2 cellular contexts compared by ENCODE assay signal in the genomic region with DNA sequence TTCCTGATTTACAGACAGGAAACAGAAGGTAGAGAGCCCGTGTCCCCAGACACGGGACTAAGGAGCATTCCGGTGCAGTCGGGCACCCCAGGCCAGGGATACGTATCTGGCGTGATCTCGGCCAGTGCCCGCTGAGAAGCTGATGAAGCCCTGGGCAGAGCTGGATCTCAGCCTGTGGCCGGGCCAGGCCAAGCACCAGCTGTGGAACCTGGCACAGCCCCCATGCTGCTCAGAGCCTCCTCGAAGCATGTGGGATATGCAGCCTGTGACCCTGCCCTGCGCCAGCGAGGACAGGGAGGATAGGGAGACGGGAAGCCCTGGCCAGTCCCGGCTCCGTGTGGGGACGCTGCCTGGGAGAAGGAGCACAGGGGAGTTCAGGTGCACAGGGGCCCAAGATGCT.
TF ChIP-seq lines count a peak whose summit lies in the region.

No MANE protein-coding gene starts in this region.

TF ChIP-seq in liver, 16 proteins besides CTCF, POLR2A, EP300 and RAD21:
- no peak for TF ChIP-seq HNF4G (IDR thresholded peaks at IDR 0.05)
- TF ChIP-seq NR2F2 (IDR thresholded peaks at IDR 0.05), result no peak
- TF ChIP-seq FOXA2 (IDR thresholded peaks at IDR 0.05), result no peak
- TF ChIP-seq, protein P1, sequence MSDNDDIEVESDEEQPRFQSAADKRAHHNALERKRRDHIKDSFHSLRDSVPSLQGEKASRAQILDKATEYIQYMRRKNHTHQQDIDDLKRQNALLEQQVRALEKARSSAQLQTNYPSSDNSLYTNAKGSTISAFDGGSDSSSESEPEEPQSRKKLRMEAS (IDR thresholded peaks at IDR 0.05), result peak; percentile 34
- TF ChIP-seq HNF4A (conservative IDR thresholded peaks at IDR 0.05), result peak in 1 of 2 donors; percentile 53
- TF ChIP-seq RXRA (IDR thresholded peaks at IDR 0.05), result peak in 1 of 2 donors; percentile 65

TF ChIP-seq in HepG2, 621 proteins besides CTCF, POLR2A, EP300 and RAD21:
- TF ChIP-seq ZBTB21 (CRISPR knock-in tag; IDR thresholded peaks at IDR 0.05) (no peak), EED (CRISPR knock-in tag; IDR thresholded peaks at IDR 0.05) (no peak), AHR (CRISPR knock-in tag; IDR thresholded peaks at IDR 0.05) (no peak), ZNF326 (CRISPR knock-in tag; IDR thresholded peaks at IDR 0.05; ENCODE audit: borderline replicate concordance) (no peak), FLYWCH1 (CRISPR knock-in tag; IDR thresholded peaks at IDR 0.05) (no peak), ZNF335 (CRISPR knock-in tag; IDR thresholded peaks at IDR 0.05) (no peak)
- TF ChIP-seq, protein P2, sequence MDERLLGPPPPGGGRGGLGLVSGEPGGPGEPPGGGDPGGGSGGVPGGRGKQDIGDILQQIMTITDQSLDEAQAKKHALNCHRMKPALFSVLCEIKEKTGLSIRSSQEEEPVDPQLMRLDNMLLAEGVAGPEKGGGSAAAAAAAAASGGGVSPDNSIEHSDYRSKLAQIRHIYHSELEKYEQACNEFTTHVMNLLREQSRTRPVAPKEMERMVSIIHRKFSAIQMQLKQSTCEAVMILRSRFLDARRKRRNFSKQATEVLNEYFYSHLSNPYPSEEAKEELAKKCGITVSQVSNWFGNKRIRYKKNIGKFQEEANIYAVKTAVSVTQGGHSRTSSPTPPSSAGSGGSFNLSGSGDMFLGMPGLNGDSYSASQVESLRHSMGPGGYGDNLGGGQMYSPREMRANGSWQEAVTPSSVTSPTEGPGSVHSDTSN (CRISPR knock-in tag; IDR thresholded peaks at IDR 0.05), result no peak
- TF ChIP-seq, protein P3, sequence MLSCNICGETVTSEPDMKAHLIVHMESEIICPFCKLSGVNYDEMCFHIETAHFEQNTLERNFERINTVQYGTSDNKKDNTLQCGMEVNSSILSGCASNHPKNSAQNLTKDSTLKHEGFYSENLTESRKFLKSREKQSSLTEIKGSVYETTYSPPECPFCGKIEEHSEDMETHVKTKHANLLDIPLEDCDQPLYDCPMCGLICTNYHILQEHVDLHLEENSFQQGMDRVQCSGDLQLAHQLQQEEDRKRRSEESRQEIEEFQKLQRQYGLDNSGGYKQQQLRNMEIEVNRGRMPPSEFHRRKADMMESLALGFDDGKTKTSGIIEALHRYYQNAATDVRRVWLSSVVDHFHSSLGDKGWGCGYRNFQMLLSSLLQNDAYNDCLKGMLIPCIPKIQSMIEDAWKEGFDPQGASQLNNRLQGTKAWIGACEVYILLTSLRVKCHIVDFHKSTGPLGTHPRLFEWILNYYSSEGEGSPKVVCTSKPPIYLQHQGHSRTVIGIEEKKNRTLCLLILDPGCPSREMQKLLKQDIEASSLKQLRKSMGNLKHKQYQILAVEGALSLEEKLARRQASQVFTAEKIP (CRISPR knock-in tag; IDR thresholded peaks at IDR 0.05; ENCODE audit: borderline replicate concordance), result no peak
- TF ChIP-seq, protein P4, sequence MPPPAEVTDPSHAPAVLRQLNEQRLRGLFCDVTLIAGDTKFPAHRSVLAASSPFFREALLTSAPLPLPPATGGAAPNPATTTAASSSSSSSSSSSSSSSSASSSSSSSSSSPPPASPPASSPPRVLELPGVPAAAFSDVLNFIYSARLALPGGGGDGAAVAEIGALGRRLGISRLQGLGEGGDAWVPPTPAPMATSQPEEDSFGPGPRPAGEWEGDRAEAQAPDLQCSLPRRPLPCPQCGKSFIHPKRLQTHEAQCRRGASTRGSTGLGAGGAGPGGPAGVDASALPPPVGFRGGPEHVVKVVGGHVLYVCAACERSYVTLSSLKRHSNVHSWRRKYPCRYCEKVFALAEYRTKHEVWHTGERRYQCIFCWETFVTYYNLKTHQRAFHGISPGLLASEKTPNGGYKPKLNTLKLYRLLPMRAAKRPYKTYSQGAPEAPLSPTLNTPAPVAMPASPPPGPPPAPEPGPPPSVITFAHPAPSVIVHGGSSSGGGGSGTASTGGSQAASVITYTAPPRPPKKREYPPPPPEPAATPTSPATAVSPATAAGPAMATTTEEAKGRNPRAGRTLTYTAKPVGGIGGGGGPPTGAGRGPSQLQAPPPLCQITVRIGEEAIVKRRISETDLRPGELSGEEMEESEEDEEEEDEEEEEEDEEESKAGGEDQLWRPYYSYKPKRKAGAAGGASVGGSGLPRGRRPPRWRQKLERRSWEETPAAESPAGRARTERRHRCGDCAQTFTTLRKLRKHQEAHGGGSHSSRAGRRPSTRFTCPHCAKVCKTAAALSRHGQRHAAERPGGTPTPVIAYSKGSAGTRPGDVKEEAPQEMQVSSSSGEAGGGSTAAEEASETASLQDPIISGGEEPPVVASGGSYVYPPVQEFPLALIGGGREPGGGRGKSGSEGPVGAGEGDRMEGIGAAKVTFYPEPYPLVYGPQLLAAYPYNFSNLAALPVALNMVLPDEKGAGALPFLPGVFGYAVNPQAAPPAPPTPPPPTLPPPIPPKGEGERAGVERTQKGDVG (CRISPR knock-in tag; IDR thresholded peaks at IDR 0.05; ENCODE audit: borderline replicate concordance), result no peak
- TF ChIP-seq, protein P5, sequence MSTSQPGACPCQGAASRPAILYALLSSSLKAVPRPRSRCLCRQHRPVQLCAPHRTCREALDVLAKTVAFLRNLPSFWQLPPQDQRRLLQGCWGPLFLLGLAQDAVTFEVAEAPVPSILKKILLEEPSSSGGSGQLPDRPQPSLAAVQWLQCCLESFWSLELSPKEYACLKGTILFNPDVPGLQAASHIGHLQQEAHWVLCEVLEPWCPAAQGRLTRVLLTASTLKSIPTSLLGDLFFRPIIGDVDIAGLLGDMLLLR (CRISPR knock-in tag; IDR thresholded peaks at IDR 0.05), result no peak
- TF ChIP-seq, protein P6, sequence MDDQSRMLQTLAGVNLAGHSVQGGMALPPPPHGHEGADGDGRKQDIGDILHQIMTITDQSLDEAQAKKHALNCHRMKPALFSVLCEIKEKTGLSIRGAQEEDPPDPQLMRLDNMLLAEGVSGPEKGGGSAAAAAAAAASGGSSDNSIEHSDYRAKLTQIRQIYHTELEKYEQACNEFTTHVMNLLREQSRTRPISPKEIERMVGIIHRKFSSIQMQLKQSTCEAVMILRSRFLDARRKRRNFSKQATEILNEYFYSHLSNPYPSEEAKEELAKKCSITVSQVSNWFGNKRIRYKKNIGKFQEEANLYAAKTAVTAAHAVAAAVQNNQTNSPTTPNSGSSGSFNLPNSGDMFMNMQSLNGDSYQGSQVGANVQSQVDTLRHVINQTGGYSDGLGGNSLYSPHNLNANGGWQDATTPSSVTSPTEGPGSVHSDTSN (CRISPR knock-in tag; IDR thresholded peaks at IDR 0.05; ENCODE audit: borderline replicate concordance), result no peak
